8 cellular contexts compared by ENCODE assay signal in the genomic region with DNA sequence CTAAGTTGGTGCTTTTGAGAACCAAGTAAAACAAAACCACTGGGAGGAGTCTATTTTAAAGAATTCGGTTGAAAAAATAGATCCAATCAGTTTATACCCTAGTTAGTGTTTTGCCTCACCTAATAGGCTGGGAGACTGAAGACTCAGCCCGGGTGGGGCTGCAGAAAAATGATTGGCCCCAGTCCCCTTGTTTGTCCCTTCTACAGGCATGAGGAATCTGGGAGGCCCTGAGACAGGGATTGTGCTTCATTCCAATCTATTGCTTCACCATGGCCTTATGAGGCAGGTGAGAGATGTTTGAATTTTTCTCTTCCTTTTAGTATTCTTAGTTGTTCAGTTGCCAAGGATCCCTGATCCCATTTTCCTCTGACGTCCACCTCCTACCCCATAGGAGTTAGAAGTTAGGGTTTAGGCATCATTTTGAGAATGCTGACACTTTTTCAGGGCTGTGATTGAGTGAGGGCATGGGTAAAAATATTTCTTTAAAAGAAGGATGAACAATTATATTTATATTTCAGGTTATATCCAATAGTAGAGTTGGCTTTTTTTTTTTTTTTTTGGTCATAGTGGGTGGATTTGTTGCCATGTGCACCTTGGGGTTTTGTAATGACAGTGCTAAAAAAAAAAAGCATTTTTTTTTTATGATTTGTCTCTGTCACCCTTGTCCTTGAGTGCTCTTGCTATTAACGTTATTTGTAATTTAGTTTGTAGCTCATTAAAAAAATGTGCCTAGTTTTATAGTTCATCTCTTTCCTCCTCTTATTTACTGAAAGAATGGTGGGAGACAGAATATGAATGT. TPM values are rescaled to one million over a fixed set of nuclear protein-coding genes. Genes with fewer than 3 reads are reported as not detected.
A peak's percentile ranks its signal among the peaks of the same experiment; 100 is the strongest.
DNase-seq lines count a peak whose midpoint lies in the region; ATAC-seq and TF ChIP-seq lines count a peak whose summit lies in the region.

No MANE protein-coding gene starts in this region.

- H3K4me3 ChIP-seq in effector memory CD4-positive, alpha-beta T cell (ENCODE audit: insufficient read depth, low read depth, low read length, poor library complexity, severe bottlenecking), result peak overlapping the region; percentile 57
- H3K4me3 ChIP-seq in neutrophil (ENCODE audit: low read depth in 1 of 2, low read length in 1 of 2), result peak overlapping the region; percentile 70 to 96

- no peak for TF ChIP-seq CTCF in neutrophil (IDR thresholded peaks at IDR 0.05)

- H3K27ac ChIP-seq in effector memory CD4-positive, alpha-beta T cell (ENCODE audit: insufficient read depth, low read length, poor library complexity, severe bottlenecking), result peak overlapping the region; percentile 78
- H3K27ac ChIP-seq in neutrophil, result peak overlapping the region; percentile 91

- in situ Hi-C loops in Caki2 (cut with HindIII; ENCODE audit: low pct_unique_long_range_greater_than_20kb, low sequenced_read_pairs), result no loop called here

- DNase-seq in Caki2 (ENCODE audit: low read depth) (peak; percentile 72), M059J (ENCODE audit: low read depth) (peak; percentile 85), NCI-H446 (lab: John Stamatoyannopoulos, UW) (no peak)
- no peak for DNase-seq in effector memory CD4-positive, alpha-beta T cell
- DNase-seq in activated naive CD4-positive, alpha-beta T cell (lab: John Stamatoyannopoulos, UW), result no peak

- ATAC-seq in GM21528 (IDR thresholded peaks at IDR 0.05; ENCODE audit: low FRiP score, unreplicated experiment) (no peak), GM21447 (IDR thresholded peaks at IDR 0.05; ENCODE audit: unreplicated experiment) (no peak)

- H3K36me3 ChIP-seq in effector memory CD4-positive, alpha-beta T cell (ENCODE audit: control insufficient read depth, insufficient read depth, low read length), result no peaks in the 10 kb centered on the region
- H3K36me3 ChIP-seq in neutrophil, result no peaks in the 10 kb centered on the region

- no peaks in the 10 kb centered on the region for H3K27me3 ChIP-seq in effector memory CD4-positive, alpha-beta T cell (replicated peaks; ENCODE audit: control insufficient read depth, insufficient read depth, low read length, poor library complexity, severe bottlenecking)
- no peaks in the 10 kb centered on the region for H3K27me3 ChIP-seq in neutrophil

- no peaks in the 10 kb centered on the region for H3K9me3 ChIP-seq in effector memory CD4-positive, alpha-beta T cell (ENCODE audit: control insufficient read depth, low read length)
- no peaks in the 10 kb centered on the region for H3K9me3 ChIP-seq in neutrophil

- H3K4me1 ChIP-seq in effector memory CD4-positive, alpha-beta T cell (ENCODE audit: control insufficient read depth, insufficient read depth, low read length, poor library complexity, severe bottlenecking), result peaks cover 3% of the 10 kb centered on the region
- H3K4me1 ChIP-seq in neutrophil (ENCODE audit: control insufficient read depth in 1 of 2, insufficient read depth in 1 of 2, low read depth in 1 of 2, low read length in 1 of 2), result peaks cover 38 to 49% of the 10 kb centered on the region in 2 experiments

RNA-seq across cellular contexts. Expression of gene RAB5B, which starts 1.6 kb away (rescaled TPM):
- 26.3 and 36.1 TPM in 2 replicates for total RNA-seq in Caki2 (2014; rRNA removed; shearing (Covaris generic); ENCODE audit: low replicate concordance)
- 58.1 and 71.3 TPM in 2 replicates for total RNA-seq in M059J (2014; rRNA removed; shearing (Covaris generic))

RNA-seq across cellular contexts. Expression of gene CDK2, which starts 5.6 kb away (rescaled TPM):
- 42.6 and 58.5 TPM in 2 replicates for total RNA-seq in Caki2 (2014; rRNA removed; shearing (Covaris generic); ENCODE audit: low replicate concordance)
- total RNA-seq in M059J (2014; rRNA removed; shearing (Covaris generic)), result 112 and 148 TPM in 2 replicates

RNA-seq across cellular contexts. Expression of gene PMEL, which starts 6.4 kb away (rescaled TPM):
- total RNA-seq in Caki2 (2014; rRNA removed; shearing (Covaris generic); ENCODE audit: low replicate concordance), result 10.4 and 27.5 TPM in 2 replicates
- 0.54 and 0.69 TPM in 2 replicates for total RNA-seq in M059J (2014; rRNA removed; shearing (Covaris generic))

RNA-seq across cellular contexts. Expression of gene SUOX, which starts 24.8 kb away (rescaled TPM):
- 25.3 and 28.7 TPM in 2 replicates for total RNA-seq in Caki2 (2014; rRNA removed; shearing (Covaris generic); ENCODE audit: low replicate concordance)
- 9.7 and 17.0 TPM in 2 replicates for total RNA-seq in M059J (2014; rRNA removed; shearing (Covaris generic))

RNA-seq across cellular contexts. Expression of gene DGKA, which starts 41.3 kb away (rescaled TPM):
- 0.17 and 1.2 TPM in 2 replicates for total RNA-seq in Caki2 (2014; rRNA removed; shearing (Covaris generic); ENCODE audit: low replicate concordance)
- total RNA-seq in M059J (2014; rRNA removed; shearing (Covaris generic)), result 21.7 and 31.3 TPM in 2 replicates

Comparison
In these comparisons a context has a peak if more than half of its experiments do, and no peak if none do; other contexts are left out.
1. DNase-seq: peak in Caki2 (single experiment) and M059J (single experiment); none in effector memory CD4-positive, alpha-beta T cell (0 of 3), activated naive CD4-positive, alpha-beta T cell (0 of 4) and NCI-H446 (0 of 2).